Comparison of ENCODE assay signal across 14 cellular contexts in genomic region chr22:40121463-40121862, GRCh38. TPM values are rescaled to one million over a fixed set of nuclear protein-coding genes. Genes with fewer than 3 reads are reported as not detected.
DNase-seq lines count a peak whose midpoint lies in the region; ATAC-seq, FAIRE-seq and TF ChIP-seq lines count a peak whose summit lies in the region.
"Had no signal": no experiment of that assay in that cellular context is flagged by ENCODE, and none has a peak within 500 bp of the region (broad histone marks: within the 10 kb centered on the region; RNA-seq: fewer than 3 reads in every experiment).

No MANE protein-coding gene starts in this region.

- peaks cover 18% of the 10 kb centered on the region for H3K79me2 ChIP-seq in Karpas-422 (ENCODE audit: low read length)
- no peaks in the 10 kb centered on the region for H3K79me2 ChIP-seq in HepG2 (ENCODE audit: insufficient read depth, low read length)

- H3K9me3 Mint-ChIP-seq in activated CD4-positive, alpha-beta T cell treated with anti-CD3 and anti-CD28 coated beads for 36 hours (ENCODE audit: low read depth): no peaks in the 10 kb centered on the region
- H3K9me3 Mint-ChIP-seq in activated CD4-positive, alpha-beta T cell treated with anti-CD3 and anti-CD28 coated beads, Interleukin-2, amount 10 ng/mL, durations not matched to agents 24 days and 14 days: no peaks in the 10 kb centered on the region
- H3K9me3 Mint-ChIP-seq in T-cell: no peaks in the 10 kb centered on the region
- H3K9me3 Mint-ChIP-seq in stimulated activated naive CD8-positive, alpha-beta T cell treated with anti-CD3 and anti-CD28 coated beads, Interleukin-15, amount 100 ng/mL, for 72 hours: no peaks in the 10 kb centered on the region
- H3K9me3 Mint-ChIP-seq: activated CD4-positive, alpha-beta memory T cell treated with anti-CD3 and anti-CD28 coated beads, Interleukin-2, amount 10 ng/mL, durations not matched to agents 7 days and 5 days; T-helper 2 cell treated with Interferon-gamma antibody and Interleukin-4, amounts not matched to agents 5 μg/mL and 100 μg/mL, for 36 hours had no signal

- H2AFZ ChIP-seq in Karpas-422 (ENCODE audit: low read length) (no peak overlapping the region), HepG2 (ENCODE audit: low read length) (no peak overlapping the region)

- H3K4me3 Mint-ChIP-seq in activated CD4-positive, alpha-beta T cell treated with anti-CD3 and anti-CD28 coated beads for 36 hours: no peak overlapping the region
- H3K4me3 Mint-ChIP-seq in activated CD4-positive, alpha-beta T cell treated with anti-CD3 and anti-CD28 coated beads, Interleukin-2, amount 10 ng/mL, durations not matched to agents 24 days and 14 days: no peak overlapping the region
- H3K4me3 Mint-ChIP-seq in T-cell: peak overlapping the region in 1 of 3 donors; percentile 25
- peak overlapping the region in 1 of 2 donors; percentile 48 for H3K4me3 Mint-ChIP-seq in stimulated activated naive CD8-positive, alpha-beta T cell treated with anti-CD3 and anti-CD28 coated beads, Interleukin-15, amount 100 ng/mL, for 72 hours
- H3K4me3 Mint-ChIP-seq: activated CD4-positive, alpha-beta memory T cell treated with anti-CD3 and anti-CD28 coated beads, Interleukin-2, amount 10 ng/mL, durations not matched to agents 7 days and 5 days; T-helper 2 cell treated with Interferon-gamma antibody and Interleukin-4, amounts not matched to agents 5 μg/mL and 100 μg/mL, for 36 hours had no signal

- H3K4me1 Mint-ChIP-seq in activated CD4-positive, alpha-beta T cell treated with anti-CD3 and anti-CD28 coated beads for 36 hours: peaks cover 48% of the 10 kb centered on the region
- H3K4me1 Mint-ChIP-seq in activated CD4-positive, alpha-beta T cell treated with anti-CD3 and anti-CD28 coated beads, Interleukin-2, amount 10 ng/mL, durations not matched to agents 24 days and 14 days: peaks cover 15% of the 10 kb centered on the region
- peaks cover 52 to 67% (median 66%) of the 10 kb centered on the region in 3 donors for H3K4me1 Mint-ChIP-seq in T-cell
- peaks cover 71% of the 10 kb centered on the region for H3K4me1 Mint-ChIP-seq in stimulated activated naive CD8-positive, alpha-beta T cell treated with anti-CD3 and anti-CD28 coated beads, Interleukin-15, amount 100 ng/mL, for 72 hours

- no peaks in the 10 kb centered on the region for H3K27me3 ChIP-seq in Karpas-422 (ENCODE audit: low read length)
- no peaks in the 10 kb centered on the region for H3K27me3 ChIP-seq in HepG2 (ENCODE audit: control insufficient read depth in 1 of 2, insufficient read depth in 2 of 2, low read length in 2 of 2)
- H3K27me3 ChIP-seq: heart right ventricle had no signal

- H3K4me3 ChIP-seq in Karpas-422 (ENCODE audit: low read length) (no peak overlapping the region), HepG2 (replicated peaks in 1 of 3; ENCODE audit: insufficient read depth in 1 of 3, low read depth in 2 of 3, low read length in 3 of 3) (no peak overlapping the region)
- H3K4me3 ChIP-seq: heart right ventricle had no signal

- H3K9me3 ChIP-seq in Karpas-422 (ENCODE audit: low read length) (no peaks in the 10 kb centered on the region), HepG2 (ENCODE audit: low read length) (no peaks in the 10 kb centered on the region)
- H3K9me3 ChIP-seq: heart right ventricle had no signal

- H3K27ac Mint-ChIP-seq in activated CD4-positive, alpha-beta T cell treated with anti-CD3 and anti-CD28 coated beads for 36 hours: no peak overlapping the region
- no peak overlapping the region for H3K27ac Mint-ChIP-seq in activated CD4-positive, alpha-beta T cell treated with anti-CD3 and anti-CD28 coated beads, Interleukin-2, amount 10 ng/mL, durations not matched to agents 24 days and 14 days
- H3K27ac Mint-ChIP-seq in T-cell: no peak overlapping the region
- no peak overlapping the region for H3K27ac Mint-ChIP-seq in stimulated activated naive CD8-positive, alpha-beta T cell treated with anti-CD3 and anti-CD28 coated beads, Interleukin-15, amount 100 ng/mL, for 72 hours
- H3K27ac Mint-ChIP-seq: activated CD4-positive, alpha-beta memory T cell treated with anti-CD3 and anti-CD28 coated beads, Interleukin-2, amount 10 ng/mL, durations not matched to agents 7 days and 5 days; T-helper 2 cell treated with Interferon-gamma antibody and Interleukin-4, amounts not matched to agents 5 μg/mL and 100 μg/mL, for 36 hours had no signal

- H3K4me2 ChIP-seq in Karpas-422 (ENCODE audit: low read depth, low read length, poor library complexity, severe bottlenecking) (no peak overlapping the region), HepG2 (ENCODE audit: low read depth, low read length) (no peak overlapping the region)

- BruUV-seq in HepG2 (replicated peaks; lab: Mats Ljungman, UMichigan): no TSS peak

- H3K36me3 ChIP-seq in Karpas-422 (ENCODE audit: insufficient read depth, low read length): no peaks in the 10 kb centered on the region
- no peaks in the 10 kb centered on the region for H3K36me3 ChIP-seq in HepG2 (replicated peaks in 1 of 2; ENCODE audit: control insufficient read depth in 1 of 2, insufficient read depth in 2 of 2, low read length in 2 of 2)

- H3K27ac ChIP-seq in Karpas-422 (ENCODE audit: low read length) (no peak overlapping the region), HepG2 (ENCODE audit: extremely low read length, insufficient read depth, low read length) (no peak overlapping the region)

- peaks cover 12% of the 10 kb centered on the region for H3K36me3 Mint-ChIP-seq in activated CD4-positive, alpha-beta T cell treated with anti-CD3 and anti-CD28 coated beads for 36 hours (ENCODE audit: low read depth)
- H3K36me3 Mint-ChIP-seq in activated CD4-positive, alpha-beta T cell treated with anti-CD3 and anti-CD28 coated beads, Interleukin-2, amount 10 ng/mL, durations not matched to agents 24 days and 14 days (ENCODE audit: low read depth): peaks cover 19% of the 10 kb centered on the region
- peaks cover 31% of the 10 kb centered on the region for H3K36me3 Mint-ChIP-seq in T-cell

- TF ChIP-seq EP300 in HepG2 (IDR thresholded peaks at IDR 0.05; ENCODE audit: low read depth in 2 of 2, low read length in 2 of 2): no peak
- no peak for TF ChIP-seq EP300 in HepG2 (CRISPR knock-in tag; IDR thresholded peaks at IDR 0.05; ENCODE audit: borderline replicate concordance)

- H4K20me1 ChIP-seq in Karpas-422 (ENCODE audit: insufficient read depth, low read depth, low read length) (no peaks in the 10 kb centered on the region), HepG2 (ENCODE audit: insufficient read depth, low read length) (no peaks in the 10 kb centered on the region)

- in situ Hi-C loops in HepG2 (cut with HindIII; ENCODE audit: extremely low pct_ligation_motif_present, low pct_unique_long_range_greater_than_20kb): no loop called here

- H3K27me3 Mint-ChIP-seq in activated CD4-positive, alpha-beta T cell treated with anti-CD3 and anti-CD28 coated beads for 36 hours: no peaks in the 10 kb centered on the region
- H3K27me3 Mint-ChIP-seq in activated CD4-positive, alpha-beta T cell treated with anti-CD3 and anti-CD28 coated beads, Interleukin-2, amount 10 ng/mL, durations not matched to agents 24 days and 14 days: no peaks in the 10 kb centered on the region
- H3K27me3 Mint-ChIP-seq in T-cell: no peaks in the 10 kb centered on the region
- no peaks in the 10 kb centered on the region for H3K27me3 Mint-ChIP-seq in stimulated activated naive CD8-positive, alpha-beta T cell treated with anti-CD3 and anti-CD28 coated beads, Interleukin-15, amount 100 ng/mL, for 72 hours
- H3K27me3 Mint-ChIP-seq: activated CD4-positive, alpha-beta memory T cell treated with anti-CD3 and anti-CD28 coated beads, Interleukin-2, amount 10 ng/mL, durations not matched to agents 7 days and 5 days had no signal

- TF ChIP-seq CTCF in HepG2 (CRISPR knock-in tag; IDR thresholded peaks at IDR 0.05): no peak

- POLR2A ChIA-PET in activated CD4-positive, alpha-beta T cell treated with anti-CD3 and anti-CD28 coated beads for 36 hours (lab: Charles Lee): no interaction called here
- POLR2A ChIA-PET in T-cell (lab: Charles Lee) (interaction anchor here in 1 of 2 donors (0.5 to 0.6 kb wide), 2 partner anchors 46 to 86 kb away, joined by 3 to 4 read pairs; no protein-coding TSS in a partner anchor), HepG2 (lab: Yijun Ruan, JAX) (no interaction called here)

- 94% methylated on average over 6 of the region's 6 CpGs for WGBS in HepG2 (ENCODE audit: low lambda C conversion rate)

- H3K9me2 ChIP-seq in Karpas-422 (replicated peaks; ENCODE audit: insufficient read depth, low read length): no peaks in the 10 kb centered on the region

- no peak for TF ChIP-seq RAD21 in HepG2 (CRISPR knock-in tag; IDR thresholded peaks at IDR 0.05)

- H3K9ac ChIP-seq in Karpas-422 (ENCODE audit: low read length) (no peak overlapping the region), HepG2 (ENCODE audit: insufficient read depth, low read depth, low read length) (no peak overlapping the region)

- intact Hi-C loops in activated CD4-positive, alpha-beta T cell treated with anti-CD3 and anti-CD28 coated beads for 36 hours (cut with DNase I, micrococcal nuclease): no loop called here
- intact Hi-C loops in activated CD4-positive, alpha-beta T cell treated with anti-CD3 and anti-CD28 coated beads, Interleukin-2, amount 10 ng/mL, durations not matched to agents 24 days and 14 days (cut with micrococcal nuclease): no loop called here
- intact Hi-C loops in HepG2 (cut with micrococcal nuclease; ENCODE audit: unreplicated experiment): no loop called here

- no peak for TF ChIP-seq POLR2A in HepG2 (IDR thresholded peaks at IDR 0.05; ENCODE audit: insufficient read depth in 1 of 2, low read depth in 2 of 2, low read length in 2 of 2)

- peak; percentile 29 for DNase-seq in activated CD4-positive, alpha-beta T cell treated with anti-CD3 and anti-CD28 coated beads for 36 hours
- no peak for DNase-seq in activated CD4-positive, alpha-beta T cell treated with anti-CD3 and anti-CD28 coated beads, Interleukin-2, amount 10 ng/mL, durations not matched to agents 24 days and 14 days
- DNase-seq in T-cell (peak in 22 of 34 experiments; percentile 5 to 58 (median 26)), Karpas-422 (no peak), HepG2 (ENCODE audit: low spot score) (no peak)
- DNase-seq in stimulated activated naive CD8-positive, alpha-beta T cell treated with anti-CD3 and anti-CD28 coated beads, Interleukin-15, amount 100 ng/mL, for 72 hours: peak in 1 of 2 donors; percentile 31
- DNase-seq: activated CD4-positive, alpha-beta memory T cell treated with anti-CD3 and anti-CD28 coated beads, Interleukin-2, amount 10 ng/mL, durations not matched to agents 7 days and 5 days; DMS53; erythroblast; heart right ventricle; NCI-H1105 had no signal

- peak; percentile 92 for FAIRE-seq in islet of Langerhans (lab: Jason Lieb, UNC)
- no peak for FAIRE-seq in HepG2 (lab: Jason Lieb, UNC)

- CTCF ChIA-PET in activated CD4-positive, alpha-beta T cell treated with anti-CD3 and anti-CD28 coated beads for 36 hours (lab: Charles Lee): interaction anchor here (0.6 to 1.4 kb wide), 2 partner anchors 14 to 171 kb away, joined by 3 to 4 read pairs; no protein-coding TSS in a partner anchor
- CTCF ChIA-PET in T-cell (lab: Charles Lee) (no interaction called here), HepG2 (lab: Yijun Ruan, JAX; ENCODE audit: low intra/inter-chr PET ratio, low total read pairs) (no interaction called here)

- peaks cover 6% of the 10 kb centered on the region; the same call in 1 of the 2 replicates for H3K4me1 ChIP-seq in Karpas-422 (ENCODE audit: low read length)
- no peaks in the 10 kb centered on the region for H3K4me1 ChIP-seq in HepG2 (ENCODE audit: insufficient read depth, low read length)

- peak; percentile 23 for ATAC-seq in activated CD4-positive, alpha-beta T cell treated with anti-CD3 and anti-CD28 coated beads for 36 hours
- ATAC-seq in T-cell (replicated peaks in 1 of 4) (peak in 1 of 4 experiments; percentile 42), HepG2 (no peak), GM21515 (IDR thresholded peaks at IDR 0.05; ENCODE audit: unreplicated experiment) (no peak)
- peak; percentile 79 for ATAC-seq in stimulated activated naive CD8-positive, alpha-beta T cell treated with anti-CD3 and anti-CD28 coated beads, Interleukin-15, amount 100 ng/mL, for 72 hours

RNA-seq across cellular contexts. Expression of gene TNRC6B, which starts 56.3 kb away (rescaled TPM):
- 10 to 100 TPM; 37.3 to 40.3 TPM for total RNA-seq in activated CD4-positive, alpha-beta T cell treated with anti-CD3 and anti-CD28 coated beads for 36 hours
- 27.3 and 31.3 TPM in 2 replicates for total RNA-seq in activated CD4-positive, alpha-beta T cell treated with anti-CD3 and anti-CD28 coated beads, Interleukin-2, amount 10 ng/mL, durations not matched to agents 24 days and 14 days
- total RNA-seq in T-cell: 100 to 1,000 TPM; 122 to 173 (median 143) TPM
- 32.0 and 41.1 TPM in 2 replicates for total RNA-seq in Karpas-422 (2014; rRNA removed; shearing (Covaris generic); ENCODE audit: low replicate concordance)
- 13.2 and 17.2 TPM in 2 replicates for total RNA-seq in HepG2 (2016; rRNA removed; fragmentation: Illumina TruSeq; extraction: Trizol)
- total RNA-seq in HepG2 (2016; cell fraction: cytosol; rRNA removed; fragmentation: Illumina TruSeq; extraction: Trizol; ENCODE audit: low read depth): 9.8 and 11.9 TPM in 2 replicates
- total RNA-seq in HepG2 (2016; cell fraction: insoluble cytoplasmic fraction; rRNA removed; fragmentation: Illumina TruSeq; extraction: Trizol): 13.4 and 14.9 TPM in 2 replicates
- total RNA-seq in HepG2 (2016; cell fraction: membrane; rRNA removed; fragmentation: Illumina TruSeq; extraction: Trizol): 3.7 and 4.3 TPM in 2 replicates
- total RNA-seq in HepG2 (2016; cell fraction: nucleus; rRNA removed; fragmentation: Illumina TruSeq; extraction: Trizol): 17.3 and 19.4 TPM in 2 replicates
- 6.8 and 8.9 TPM in 2 replicates for polyA plus RNA-seq in HepG2 (2011; rRNA removed)
- 4.5 and 5.0 TPM in 2 replicates for polyA plus RNA-seq in HepG2 (2011; cell fraction: cytosol; rRNA removed)
- 13.3 and 14.7 TPM in 2 replicates for polyA plus RNA-seq in HepG2 (2011; cell fraction: nucleus; rRNA removed)
- polyA plus RNA-seq in HepG2 (2012): 3.3 and 5.0 TPM in 2 replicates
- 0.23 and 0.31 TPM in 2 replicates for polyA plus RNA-seq in HepG2 (2016; cell fraction: cytosol; fragmentation: Illumina TruSeq; extraction: Trizol; ENCODE audit: low read depth)
- polyA plus RNA-seq in HepG2 (2016; cell fraction: insoluble cytoplasmic fraction; fragmentation: Illumina TruSeq; extraction: Trizol; ENCODE audit: low read depth): 4.7 and 5.5 TPM in 2 replicates
- 0.50 and 0.70 TPM in 2 replicates for polyA plus RNA-seq in HepG2 (2016; cell fraction: membrane; fragmentation: Illumina TruSeq; extraction: Trizol; ENCODE audit: low read depth)
- polyA plus RNA-seq in HepG2 (2016; cell fraction: nucleus; fragmentation: Illumina TruSeq; extraction: Trizol; ENCODE audit: insufficient read depth, low read depth): 6.7 and 7.1 TPM in 2 replicates
- polyA minus RNA-seq in HepG2 (2011; rRNA and poly(A)+ RNA removed; ENCODE audit: low replicate concordance): 23.8 and 31.4 TPM in 2 replicates
- 11.6 and 14.5 TPM in 2 replicates for polyA minus RNA-seq in HepG2 (2011; cell fraction: cytosol; rRNA and poly(A)+ RNA removed)
- 53.3 and 57.9 TPM in 2 replicates for polyA minus RNA-seq in HepG2 (2011; cell fraction: nucleus; rRNA and poly(A)+ RNA removed)

Comparison
In these comparisons a context has a peak if more than half of its experiments do, and no peak if none do; other contexts are left out.
1. DNase-seq: peak in activated CD4-positive, alpha-beta T cell treated with anti-CD3 and anti-CD28 coated beads for 36 hours (single experiment) and T-cell (22 of 34); none in activated CD4-positive, alpha-beta T cell treated with anti-CD3 and anti-CD28 coated beads, Interleukin-2, amount 10 ng/mL, durations not matched to agents 24 days and 14 days (single experiment), Karpas-422 (single experiment) and HepG2 (single experiment).
2. ATAC-seq: peak in activated CD4-positive, alpha-beta T cell treated with anti-CD3 and anti-CD28 coated beads for 36 hours (single experiment) and stimulated activated naive CD8-positive, alpha-beta T cell treated with anti-CD3 and anti-CD28 coated beads, Interleukin-15, amount 100 ng/mL, for 72 hours (single experiment); none in HepG2 (single experiment) and GM21515 (single experiment).